In the genomic region with DNA sequence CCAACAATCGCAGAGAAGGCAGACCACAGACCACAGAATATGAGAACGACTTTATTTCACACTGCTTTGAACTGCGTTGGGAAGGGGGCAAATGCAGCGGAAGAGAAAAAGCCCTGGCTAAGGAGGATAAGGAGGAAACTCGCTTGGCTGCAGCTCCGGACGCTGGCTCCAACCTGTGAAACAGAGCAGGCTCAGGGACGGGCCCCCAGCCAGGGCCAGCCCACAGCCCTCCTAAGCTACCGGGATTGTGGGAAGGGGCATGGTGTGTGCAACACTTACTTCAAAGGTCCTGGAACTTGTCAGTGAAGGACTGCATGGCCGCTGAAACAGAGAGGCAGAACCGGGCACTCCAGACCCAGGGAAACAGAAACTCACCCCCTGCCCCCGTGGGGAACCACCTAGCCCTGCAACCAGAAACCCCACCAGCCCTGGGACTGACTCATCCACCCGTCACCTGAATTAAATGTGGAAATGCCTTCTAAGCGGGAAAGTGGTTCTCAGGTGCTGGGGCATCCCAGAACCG, we compare ENCODE assay signal across 7 cellular contexts. TPM values are rescaled to one million over a fixed set of nuclear protein-coding genes. Genes with fewer than 3 reads are reported as not detected.
DNase-seq lines count a peak whose midpoint lies in the region; ATAC-seq, FAIRE-seq and TF ChIP-seq lines count a peak whose summit lies in the region.
"Not testable (repeated sequence)": the region's sequence is repeated elsewhere in the genome, so short reads cannot be mapped to it uniquely, and the experiment has no call there.

No MANE protein-coding gene starts in this region.

- CTCF ChIA-PET in activated CD8-positive, alpha-beta T cell treated with anti-CD3 and anti-CD28 coated beads for 36 hours (lab: Charles Lee) = not testable (repeated sequence)

- peak; percentile 49 for FAIRE-seq in RCC 7860 (lab: Jason Lieb, UNC)

- H3K27ac Mint-ChIP-seq in activated CD8-positive, alpha-beta T cell treated with anti-CD3 and anti-CD28 coated beads for 36 hours; activated T-helper 17 cell treated with anti-CD3 and anti-CD28 coated beads, Interleukin-2, amount 50 U/mL, for 72 hours; activated naive CD8-positive, alpha-beta T cell; stimulated activated naive CD8-positive, alpha-beta T cell treated with anti-CD3 and anti-CD28 coated beads, Interleukin-15, amount 100 ng/mL, for 72 hours: not testable (repeated sequence)

- not testable (repeated sequence) for H3K4me3 ChIP-seq in BLaER1 treated with 17β-estradiol and CSF1 and Interleukin-3, amounts not matched to agents 10 nM and 100 nM

- intact Hi-C loops in activated CD8-positive, alpha-beta T cell treated with anti-CD3 and anti-CD28 coated beads for 36 hours (cut with micrococcal nuclease) = not testable (repeated sequence)

- H3K4me1 ChIP-seq in BLaER1 treated with 17β-estradiol and CSF1 and Interleukin-3, amounts not matched to agents 10 nM and 100 nM = peaks cover 0 to 23% (median 14%) of the 10 kb centered on the region in 10 experiments; a peak in 14 of 20 replicates
- not testable (repeated sequence) for H3K4me1 ChIP-seq in foreskin keratinocyte

- POLR2A ChIA-PET in activated CD8-positive, alpha-beta T cell treated with anti-CD3 and anti-CD28 coated beads for 36 hours (lab: Charles Lee) = not testable (repeated sequence)

- H3K9me3 ChIP-seq in BLaER1 treated with 17β-estradiol and CSF1 and Interleukin-3, amounts not matched to agents 10 nM and 100 nM (replicated peaks in 1 of 11) = peaks cover 0 to 24% (median 10%) of the 10 kb centered on the region in 11 experiments; a peak in 8 of 22 replicates

- not testable (repeated sequence) for H3K9ac ChIP-seq in BLaER1 treated with 17β-estradiol and CSF1 and Interleukin-3, amounts not matched to agents 10 nM and 100 nM

- ATAC-seq in activated CD8-positive, alpha-beta T cell treated with anti-CD3 and anti-CD28 coated beads for 36 hours = peak; percentile 26
- ATAC-seq in activated T-helper 17 cell treated with anti-CD3 and anti-CD28 coated beads, Interleukin-2, amount 50 U/mL, for 72 hours (replicated peaks) = peak; percentile 29
- peak; percentile 28 for ATAC-seq in foreskin keratinocyte
- ATAC-seq in stimulated activated naive CD8-positive, alpha-beta T cell treated with anti-CD3 and anti-CD28 coated beads, Interleukin-15, amount 100 ng/mL, for 72 hours = peak; percentile 59

- H3K27ac ChIP-seq in BLaER1 treated with 17β-estradiol and CSF1 and Interleukin-3, amounts not matched to agents 10 nM and 100 nM; foreskin keratinocyte: not testable (repeated sequence)

- H3K36me3 ChIP-seq in BLaER1 treated with 17β-estradiol and CSF1 and Interleukin-3, amounts not matched to agents 10 nM and 100 nM = not testable (repeated sequence)

- H3K27me3 ChIP-seq in BLaER1 treated with 17β-estradiol and CSF1 and Interleukin-3, amounts not matched to agents 10 nM and 100 nM = peaks cover 96 to 100% (median 100%) of the 10 kb centered on the region in 11 experiments
- H3K27me3 ChIP-seq in foreskin keratinocyte = not testable (repeated sequence)

- H3K4me3 Mint-ChIP-seq in activated CD8-positive, alpha-beta T cell treated with anti-CD3 and anti-CD28 coated beads for 36 hours = peak overlapping the region; percentile 29
- peak overlapping the region; percentile 46 for H3K4me3 Mint-ChIP-seq in activated T-helper 17 cell treated with anti-CD3 and anti-CD28 coated beads, Interleukin-2, amount 50 U/mL, for 72 hours
- H3K4me3 Mint-ChIP-seq in activated naive CD8-positive, alpha-beta T cell = peak overlapping the region; percentile 44
- peak overlapping the region; percentile 9 to 60 for H3K4me3 Mint-ChIP-seq in stimulated activated naive CD8-positive, alpha-beta T cell treated with anti-CD3 and anti-CD28 coated beads, Interleukin-15, amount 100 ng/mL, for 72 hours

- H3K4me1 Mint-ChIP-seq in activated CD8-positive, alpha-beta T cell treated with anti-CD3 and anti-CD28 coated beads for 36 hours (ENCODE audit: low read depth) = peaks cover 24% of the 10 kb centered on the region
- not testable (repeated sequence) for H3K4me1 Mint-ChIP-seq in activated T-helper 17 cell treated with anti-CD3 and anti-CD28 coated beads, Interleukin-2, amount 50 U/mL, for 72 hours; activated naive CD8-positive, alpha-beta T cell (ENCODE audit: low read depth)
- peaks cover 31% of the 10 kb centered on the region for H3K4me1 Mint-ChIP-seq in stimulated activated naive CD8-positive, alpha-beta T cell treated with anti-CD3 and anti-CD28 coated beads, Interleukin-15, amount 100 ng/mL, for 72 hours

- not testable (repeated sequence) for H3K36me3 Mint-ChIP-seq in activated CD8-positive, alpha-beta T cell treated with anti-CD3 and anti-CD28 coated beads for 36 hours (ENCODE audit: low read depth); activated T-helper 17 cell treated with anti-CD3 and anti-CD28 coated beads, Interleukin-2, amount 50 U/mL, for 72 hours (ENCODE audit: low read depth); activated naive CD8-positive, alpha-beta T cell

- not testable (repeated sequence) for DNase-seq in RCC 7860 (ENCODE audit: low spot score); activated CD8-positive, alpha-beta T cell treated with anti-CD3 and anti-CD28 coated beads for 36 hours; foreskin keratinocyte; stimulated activated naive CD8-positive, alpha-beta T cell treated with anti-CD3 and anti-CD28 coated beads, Interleukin-15, amount 100 ng/mL, for 72 hours

- H3K9me3 Mint-ChIP-seq in activated CD8-positive, alpha-beta T cell treated with anti-CD3 and anti-CD28 coated beads for 36 hours; activated T-helper 17 cell treated with anti-CD3 and anti-CD28 coated beads, Interleukin-2, amount 50 U/mL, for 72 hours; activated naive CD8-positive, alpha-beta T cell (ENCODE audit: low read depth); stimulated activated naive CD8-positive, alpha-beta T cell treated with anti-CD3 and anti-CD28 coated beads, Interleukin-15, amount 100 ng/mL, for 72 hours: not testable (repeated sequence)

- peaks cover 24% of the 10 kb centered on the region for H3K27me3 Mint-ChIP-seq in activated CD8-positive, alpha-beta T cell treated with anti-CD3 and anti-CD28 coated beads for 36 hours
- H3K27me3 Mint-ChIP-seq in activated T-helper 17 cell treated with anti-CD3 and anti-CD28 coated beads, Interleukin-2, amount 50 U/mL, for 72 hours = peaks cover 30% of the 10 kb centered on the region
- not testable (repeated sequence) for H3K27me3 Mint-ChIP-seq in activated naive CD8-positive, alpha-beta T cell
- peaks cover 60% of the 10 kb centered on the region for H3K27me3 Mint-ChIP-seq in stimulated activated naive CD8-positive, alpha-beta T cell treated with anti-CD3 and anti-CD28 coated beads, Interleukin-15, amount 100 ng/mL, for 72 hours

- peaks cover 0 to 63% (median 20%) of the 10 kb centered on the region in 11 experiments; a peak in 13 of 22 replicates for H4K20me1 ChIP-seq in BLaER1 treated with 17β-estradiol and CSF1 and Interleukin-3, amounts not matched to agents 10 nM and 100 nM

- H3K4me2 ChIP-seq in BLaER1 treated with 17β-estradiol and CSF1 and Interleukin-3, amounts not matched to agents 10 nM and 100 nM = peak overlapping the region in 10 of 11 experiments; percentile 22 to 71 (median 52); a peak in 16 of 22 replicates

- TF ChIP-seq CTCF in activated CD8-positive, alpha-beta T cell treated with anti-CD3 and anti-CD28 coated beads for 36 hours (IDR thresholded peaks at IDR 0.05); foreskin keratinocyte (conservative IDR thresholded peaks at IDR 0.05): not testable (repeated sequence)

RNA-seq across cellular contexts. Expression of a gene that starts 41.1 kb away (rescaled TPM):
- total RNA-seq in activated CD8-positive, alpha-beta T cell treated with anti-CD3 and anti-CD28 coated beads for 36 hours = under 1 TPM; 0.58 to 0.88 TPM
- total RNA-seq in activated T-helper 17 cell treated with anti-CD3 and anti-CD28 coated beads, Interleukin-2, amount 50 U/mL, for 72 hours = under 1 TPM; 0.15 to 0.71 TPM
- total RNA-seq in foreskin keratinocyte = 0.37 and 0.42 TPM in 2 replicates
- 0.06 and 0.07 TPM in 2 replicates for polyA plus RNA-seq in foreskin keratinocyte
